ENCODE assay signal across 8 cellular contexts in genomic region chr16:1413684-1414531, GRCh38. TPM values are rescaled to one million over a fixed set of nuclear protein-coding genes. Genes with fewer than 3 reads are reported as not detected.
A peak's percentile ranks its signal among the peaks of the same experiment; 100 is the strongest.
DNase-seq lines count a peak whose midpoint lies in the region; ATAC-seq and TF ChIP-seq lines count a peak whose summit lies in the region.

No MANE protein-coding gene starts in this region.

- H3K79me2 ChIP-seq in PC-3 (ENCODE audit: low read length) (peaks cover 15% of the 10 kb centered on the region), osteoblast (ENCODE audit: insufficient read depth, low read length) (peaks cover 9% of the 10 kb centered on the region)

- H3K27me3 ChIP-seq in PC-3 (ENCODE audit: low read length) (no peaks in the 10 kb centered on the region), osteoblast (ENCODE audit: insufficient read depth, low read length) (no peaks in the 10 kb centered on the region), upper lobe of left lung (no peaks in the 10 kb centered on the region)

- no peaks in the 10 kb centered on the region for H3K36me3 ChIP-seq in PC-3 (ENCODE audit: low read depth, low read length)
- H3K36me3 ChIP-seq in osteoblast (ENCODE audit: insufficient read depth, low read length): no peaks in the 10 kb centered on the region
- H3K36me3 ChIP-seq in upper lobe of left lung: peaks cover 0 to 22% (median 10%) of the 10 kb centered on the region in 4 donors

- 0 out of 2 replicates have a peak, but pooled peaks cover 4% of the 10 kb centered on the region for H3K4me1 ChIP-seq in PC-3 (ENCODE audit: insufficient read depth, low read length)
- no peaks in the 10 kb centered on the region for H3K4me1 ChIP-seq in osteoblast (ENCODE audit: insufficient read depth, low read length)
- H3K4me1 ChIP-seq in upper lobe of left lung: peaks cover 10 to 43% (median 16%) of the 10 kb centered on the region in 4 donors

- H3K9me2 ChIP-seq in PC-3 (replicated peaks; ENCODE audit: low read length): no peaks in the 10 kb centered on the region

- CTCF ChIA-PET in PC-3 (lab: Charles Lee): no interaction called here

- H3K4me3 ChIP-seq in PC-3 (ENCODE audit: low read length) (peak overlapping the region; percentile 76), foreskin fibroblast (ENCODE audit: low read depth in 1 of 2, low read length in 2 of 2) (peak overlapping the region; percentile 74 to 84), osteoblast (ENCODE audit: insufficient read depth, low read length) (peak overlapping the region; percentile 82), upper lobe of left lung (peak overlapping the region; percentile 94 to 99 (median 96))

- peaks cover 9% of the 10 kb centered on the region for H3F3A ChIP-seq in PC-3 (ENCODE audit: low read length, unreplicated experiment)

- intact Hi-C loops in PC-3 (cut with micrococcal nuclease): no loop called here

- POLR2A ChIA-PET in PC-3 (lab: Charles Lee; ENCODE audit: unreplicated experiment): no interaction called here

- BruUV-seq in PC-3 (replicated peaks; lab: Mats Ljungman, UMichigan): no TSS peak

- peak; percentile 38 for ATAC-seq in HG03196 (IDR thresholded peaks at IDR 0.05; ENCODE audit: unreplicated experiment)
- peak; percentile 59 for ATAC-seq in PC-3
- ATAC-seq in upper lobe of left lung (ENCODE audit: low FRiP score in 2 of 2): peak; percentile 70 to 76

- peak overlapping the region; percentile 87 for H3K4me2 ChIP-seq in PC-3 (ENCODE audit: low read length)
- peak overlapping the region; percentile 83 for H3K4me2 ChIP-seq in osteoblast (ENCODE audit: insufficient read depth, low read length)

- H2AFZ ChIP-seq in PC-3 (ENCODE audit: low read length): peak overlapping the region; percentile 81
- peak overlapping the region; percentile 78 for H2AFZ ChIP-seq in osteoblast (ENCODE audit: low read length)

- TF ChIP-seq EP300 in upper lobe of left lung (IDR thresholded peaks at IDR 0.05): no peak

- H3K9me3 ChIP-seq in PC-3 (ENCODE audit: low read length) (no peaks in the 10 kb centered on the region), osteoblast (ENCODE audit: low read depth, low read length) (no peaks in the 10 kb centered on the region), upper lobe of left lung (no peaks in the 10 kb centered on the region)

- TF ChIP-seq CTCF in PC-3 (conservative IDR thresholded peaks at IDR 0.05; ENCODE audit: low read depth, low read length): peak; percentile 71
- peak; percentile 57 for TF ChIP-seq CTCF in foreskin fibroblast (IDR thresholded peaks at IDR 0.05; ENCODE audit: low read depth, low read length)
- peak; percentile 48 for TF ChIP-seq CTCF in osteoblast (IDR thresholded peaks at IDR 0.05; ENCODE audit: extremely low read depth, low read depth, low read length)
- peak; percentile 53 to 74 (median 66) for TF ChIP-seq CTCF in upper lobe of left lung (IDR thresholded peaks at IDR 0.05)

- DNase-seq in DMS 273 (lab: John Stamatoyannopoulos, UW; ENCODE audit: unreplicated experiment): peak; percentile 76
- DNase-seq in DMS 273 treated with DMSO at 0.1 percent for 48 hours (lab: John Stamatoyannopoulos, UW): no peak
- peak; percentile 41 for DNase-seq in PC-3
- peak; percentile 59 for DNase-seq in activated T-helper 9 cell treated with anti-CD3 and anti-CD28 coated beads, Interleukin-2, amount 50 U/mL, for 16 hours (ENCODE audit: low read depth)
- DNase-seq in foreskin fibroblast: peak; percentile 43 to 78
- DNase-seq in osteoblast (ENCODE audit: insufficient read length, low spot score, missing footprints): peak; percentile 97
- peak; percentile 67 to 94 for DNase-seq in upper lobe of left lung

- no peak for TF ChIP-seq POLR2A in upper lobe of left lung (IDR thresholded peaks at IDR 0.05)

- 15 to 17% methylated on average over 6 to 16 of the region's 85 CpGs for WGBS in upper lobe of left lung, 2 donors

- H4K20me1 ChIP-seq in PC-3 (ENCODE audit: low read length) (no peaks in the 10 kb centered on the region), osteoblast (ENCODE audit: insufficient read depth, low read length) (peaks cover 8% of the 10 kb centered on the region)

- H3K9ac ChIP-seq in PC-3 (ENCODE audit: low read length): peak overlapping the region; percentile 47

- H3K27ac ChIP-seq in PC-3 (ENCODE audit: low read length) (no peak overlapping the region), osteoblast (ENCODE audit: low read depth, low read length) (no peak overlapping the region), upper lobe of left lung (peak overlapping the region; percentile 89 to 95 (median 92))

RNA-seq across cellular contexts. Expression of gene UNKL, which starts 0.6 kb away (rescaled TPM):
- 18.8 and 33.9 TPM in 2 replicates for total RNA-seq in PC-3 (2014; rRNA removed)
- 10.1 and 12.7 TPM in 2 replicates for total RNA-seq in osteoblast
- total RNA-seq in upper lobe of left lung: 10 to 100 TPM in 5 of 6 donors, 1 to 10 TPM in 1; 7.6 to 83.8 (median 28.0) TPM

RNA-seq across cellular contexts. Expression of gene UQCC4, which starts 6.6 kb away (rescaled TPM):
- total RNA-seq in PC-3 (2014; rRNA removed) (27.0 and 33.2 TPM in 2 replicates), osteoblast (7.6 and 8.3 TPM in 2 replicates), upper lobe of left lung (10 to 100 TPM in 3 of 6 donors, 1 to 10 TPM in 3; 3.1 to 16.3 (median 9.9) TPM)

RNA-seq across cellular contexts. Expression of gene PERCC1, which starts 17.0 kb away (rescaled TPM):
- total RNA-seq in PC-3 (2014; rRNA removed) (not detected in 2 replicates), osteoblast (not detected in 2 replicates), upper lobe of left lung (1 to 10 TPM in 1 of 6 donors, under 1 TPM in 1, not detected in 4; 0.27 to 2.2 TPM)

RNA-seq across cellular contexts. Expression of gene CCDC154, which starts 30.4 kb away (rescaled TPM):
- not detected in 2 replicates for total RNA-seq in PC-3 (2014; rRNA removed)
- total RNA-seq in osteoblast: 0.36 and 0.59 TPM in 2 replicates
- 1 to 10 TPM in 4 of 6 donors, under 1 TPM in 1, not detected in 1; 0.30 to 5.4 (median 2.9) TPM for total RNA-seq in upper lobe of left lung

Comparison
In these comparisons a context has a peak if more than half of its experiments do, and no peak if none do; other contexts are left out.
1. H3K27ac ChIP-seq: peak in upper lobe of left lung (4 of 4); none in PC-3 (single experiment) and osteoblast (single experiment).
2. Peak in every context shown above with its lines, with median percentiles within 50 percentile points of each other: ATAC-seq, H3K4me3 ChIP-seq and CTCF ChIP-seq.